Comparison of ENCODE assay signal across 29 cellular contexts in genomic region chr12:113116875-113117274, GRCh38. TPM values are rescaled to one million over a fixed set of nuclear protein-coding genes. Genes with fewer than 3 reads are reported as not detected.
DNase-seq lines count a peak whose midpoint lies in the region; ATAC-seq, FAIRE-seq and TF ChIP-seq lines count a peak whose summit lies in the region.
"Had no signal": no experiment of that assay in that cellular context is flagged by ENCODE, and none has a peak within 500 bp of the region (broad histone marks: within the 10 kb centered on the region; RNA-seq: fewer than 3 reads in every experiment).

No MANE protein-coding gene starts in this region.

- no peaks in the 10 kb centered on the region for H3K9me3 Mint-ChIP-seq in WTC11
- H3K9me3 Mint-ChIP-seq in activated CD4-positive, alpha-beta T cell treated with anti-CD3 and anti-CD28 coated beads for 36 hours (ENCODE audit: low read depth): no peaks in the 10 kb centered on the region
- H3K9me3 Mint-ChIP-seq: CD4-positive, alpha-beta T cell; memory B cell; T-helper 2 cell treated with Interferon-gamma antibody and Interleukin-4, amounts not matched to agents 5 μg/mL and 100 μg/mL, for 36 hours had no signal

- H3K27me3 ChIP-seq in HepG2 (ENCODE audit: control insufficient read depth in 1 of 2, insufficient read depth in 2 of 2, low read length in 2 of 2): peaks cover 0 to 12% of the 10 kb centered on the region in 2 experiments; a peak in 1 of 5 replicates
- no peaks in the 10 kb centered on the region for H3K27me3 ChIP-seq in right lobe of liver
- H3K27me3 ChIP-seq: upper lobe of left lung had no signal

- no peak overlapping the region for H3K4me3 ChIP-seq in HepG2 (replicated peaks in 1 of 3; ENCODE audit: insufficient read depth in 1 of 3, low read depth in 2 of 3, low read length in 3 of 3)
- H3K4me3 ChIP-seq in right lobe of liver: no peak overlapping the region
- H3K4me3 ChIP-seq: coronary artery, heart right ventricle, SK-N-MC, upper lobe of left lung had no signal

- no peaks in the 10 kb centered on the region for H3K79me2 ChIP-seq in HepG2 (ENCODE audit: insufficient read depth, low read length)

- no peaks in the 10 kb centered on the region for H3K36me3 Mint-ChIP-seq in WTC11
- no peaks in the 10 kb centered on the region for H3K36me3 Mint-ChIP-seq in activated CD4-positive, alpha-beta T cell treated with anti-CD3 and anti-CD28 coated beads for 36 hours (ENCODE audit: low read depth)
- H3K36me3 Mint-ChIP-seq: memory B cell had no signal

- DNase-seq in DMS 273 (lab: John Stamatoyannopoulos, UW; ENCODE audit: unreplicated experiment) (peak; percentile 12), DMS 273 treated with DMSO at 0.1 percent for 48 hours (lab: John Stamatoyannopoulos, UW) (no peak), HepG2 (ENCODE audit: low spot score) (no peak), right lobe of liver (no peak), WTC11 (ENCODE audit: low spot score) (no peak)
- DNase-seq in activated CD4-positive, alpha-beta T cell treated with anti-CD3 and anti-CD28 coated beads for 36 hours: no peak
- DNase-seq: activated CD8-positive, alpha-beta memory T cell treated with anti-CD3 and anti-CD28 coated beads, Interleukin-2, amount 50 U/mL, for 4 hours; activated naive CD4-positive, alpha-beta T cell treated with anti-CD3 and anti-CD28 coated beads, Interleukin-2, amount 50 U/mL, for 16 hours; CD4-positive, alpha-beta T cell; heart right ventricle; NCI-H1092; NCI-H226; NK-92 treated with Interleukin-12 subunit alpha and Interleukin-12 subunit beta, amount 100 ng/mL, for 24 hours; RPMI8226; upper lobe of left lung had no signal

- H3K27ac ChIP-seq in HepG2 (ENCODE audit: extremely low read length, insufficient read depth, low read length) (no peak overlapping the region), right lobe of liver (no peak overlapping the region)
- H3K27ac ChIP-seq: 22Rv1, coronary artery, foreskin keratinocyte, heart right ventricle, HL-60, SK-N-MC, upper lobe of left lung, VCaP had no signal

- no TSS peak for BruUV-seq in HepG2 (replicated peaks; lab: Mats Ljungman, UMichigan)

- intact Hi-C loops in HepG2 (cut with micrococcal nuclease; ENCODE audit: unreplicated experiment) (no loop called here), right lobe of liver (cut with DNase I) (no loop called here)
- intact Hi-C loops in activated CD4-positive, alpha-beta T cell treated with anti-CD3 and anti-CD28 coated beads for 36 hours (cut with DNase I, micrococcal nuclease): no loop called here

- no peak overlapping the region for H2AFZ ChIP-seq in HepG2 (ENCODE audit: low read length)

- no peak overlapping the region for H3K4me3 Mint-ChIP-seq in WTC11
- H3K4me3 Mint-ChIP-seq in activated CD4-positive, alpha-beta T cell treated with anti-CD3 and anti-CD28 coated beads for 36 hours: no peak overlapping the region
- H3K4me3 Mint-ChIP-seq: CD4-positive, alpha-beta T cell; memory B cell; T-helper 2 cell treated with Interferon-gamma antibody and Interleukin-4, amounts not matched to agents 5 μg/mL and 100 μg/mL, for 36 hours had no signal

- no peak overlapping the region for H3K27ac Mint-ChIP-seq in WTC11
- H3K27ac Mint-ChIP-seq in activated CD4-positive, alpha-beta T cell treated with anti-CD3 and anti-CD28 coated beads for 36 hours: no peak overlapping the region
- H3K27ac Mint-ChIP-seq: CD4-positive, alpha-beta T cell; memory B cell; T-helper 2 cell treated with Interferon-gamma antibody and Interleukin-4, amounts not matched to agents 5 μg/mL and 100 μg/mL, for 36 hours had no signal

- no peak for TF ChIP-seq RAD21 in HepG2 (CRISPR knock-in tag; IDR thresholded peaks at IDR 0.05)

- TF ChIP-seq EP300 in HepG2 (IDR thresholded peaks at IDR 0.05; ENCODE audit: low read depth in 2 of 2, low read length in 2 of 2) (no peak), HepG2 (CRISPR knock-in tag; IDR thresholded peaks at IDR 0.05; ENCODE audit: borderline replicate concordance) (no peak)

- WGBS in HepG2 (ENCODE audit: low lambda C conversion rate): 0% methylated on average over 2 of the region's 6 CpGs
- 17% methylated on average over 1 of the region's 6 CpGs for WGBS in right lobe of liver (ENCODE audit: insufficient coverage, low coverage, low lambda C conversion rate, missing lambda C conversion rate)

- TF ChIP-seq CTCF in HepG2 (CRISPR knock-in tag; IDR thresholded peaks at IDR 0.05) (no peak), right lobe of liver (IDR thresholded peaks at IDR 0.05) (no peak), WTC11 (IDR thresholded peaks at IDR 0.05) (no peak)

- no peaks in the 10 kb centered on the region for H3K36me3 ChIP-seq in HepG2 (replicated peaks in 1 of 2; ENCODE audit: control insufficient read depth in 1 of 2, insufficient read depth in 2 of 2, low read length in 2 of 2)
- no peaks in the 10 kb centered on the region for H3K36me3 ChIP-seq in right lobe of liver
- H3K36me3 ChIP-seq: heart right ventricle, upper lobe of left lung had no signal

- POLR2A ChIA-PET in HepG2 (lab: Yijun Ruan, JAX) (no interaction called here), WTC11 (lab: Charles Lee) (no interaction called here)
- POLR2A ChIA-PET in activated CD4-positive, alpha-beta T cell treated with anti-CD3 and anti-CD28 coated beads for 36 hours (lab: Charles Lee): interaction anchor here (0.6 kb wide), 1 partner anchor 13 kb away, joined by 3 read pairs; no protein-coding TSS in a partner anchor

- CTCF ChIA-PET in HepG2 (lab: Yijun Ruan, JAX; ENCODE audit: low intra/inter-chr PET ratio, low total read pairs) (no interaction called here), WTC11 (lab: Charles Lee) (interaction anchor here (1.0 kb wide), 2 partner anchors 13 to 19 kb away, joined by 3 read pairs; partner anchors contain the start of gene RASAL1)
- CTCF ChIA-PET in activated CD4-positive, alpha-beta T cell treated with anti-CD3 and anti-CD28 coated beads for 36 hours (lab: Charles Lee): interaction anchor here (1.2 kb wide), 1 partner anchor 57 kb away, joined by 3 read pairs; no protein-coding TSS in a partner anchor

- TF ChIP-seq POLR2A in HepG2 (IDR thresholded peaks at IDR 0.05; ENCODE audit: insufficient read depth in 1 of 2, low read depth in 2 of 2, low read length in 2 of 2): no peak
- no peak for TF ChIP-seq POLR2A in right lobe of liver (IDR thresholded peaks at IDR 0.05)

- ATAC-seq in HepG2 (no peak; the same call in 2 of the 3 replicates), right lobe of liver (no peak), WTC11 (peak; percentile 24; the same call in 1 of the 2 replicates), HG03378 (IDR thresholded peaks at IDR 0.05; ENCODE audit: unreplicated experiment) (no peak)
- no peak for ATAC-seq in activated CD4-positive, alpha-beta T cell treated with anti-CD3 and anti-CD28 coated beads for 36 hours
- no peak for ATAC-seq in activated CD4-positive, CD25-positive, alpha-beta regulatory T cell treated with anti-CD3 and anti-CD28 coated beads, Interleukin-2, amount 50 U/mL, for 24 hours

- H3K9ac ChIP-seq in HepG2 (ENCODE audit: insufficient read depth, low read depth, low read length): no peak overlapping the region

- H3K4me1 Mint-ChIP-seq in WTC11: peaks cover 6% of the 10 kb centered on the region
- no peaks in the 10 kb centered on the region for H3K4me1 Mint-ChIP-seq in activated CD4-positive, alpha-beta T cell treated with anti-CD3 and anti-CD28 coated beads for 36 hours

- in situ Hi-C loops in HepG2 (cut with HindIII; ENCODE audit: extremely low pct_ligation_motif_present, low pct_unique_long_range_greater_than_20kb): no loop called here

- no peak for FAIRE-seq in HepG2 (lab: Jason Lieb, UNC)
- FAIRE-seq: bronchial epithelial cell had no signal

- no peaks in the 10 kb centered on the region for H4K20me1 ChIP-seq in HepG2 (ENCODE audit: insufficient read depth, low read length)

- H3K4me1 ChIP-seq in HepG2 (ENCODE audit: insufficient read depth, low read length) (no peaks in the 10 kb centered on the region), right lobe of liver (no peaks in the 10 kb centered on the region)
- H3K4me1 ChIP-seq: foreskin keratinocyte, heart right ventricle, upper lobe of left lung had no signal

- H3K27me3 Mint-ChIP-seq in WTC11 (ENCODE audit: low read depth): no peaks in the 10 kb centered on the region; the same call in 1 of the 2 replicates
- H3K27me3 Mint-ChIP-seq in activated CD4-positive, alpha-beta T cell treated with anti-CD3 and anti-CD28 coated beads for 36 hours: no peaks in the 10 kb centered on the region
- H3K27me3 Mint-ChIP-seq: CD4-positive, alpha-beta T cell had no signal

- no peak overlapping the region for H3K4me2 ChIP-seq in HepG2 (ENCODE audit: low read depth, low read length)

- H3K9me3 ChIP-seq in HepG2 (ENCODE audit: low read length) (no peaks in the 10 kb centered on the region), right lobe of liver (no peaks in the 10 kb centered on the region)
- H3K9me3 ChIP-seq: heart right ventricle, upper lobe of left lung had no signal

RNA-seq across cellular contexts. Expression of gene RASAL1, which starts 18.7 kb away (rescaled TPM):
- total RNA-seq in HepG2 (2016; rRNA removed; fragmentation: Illumina TruSeq; extraction: Trizol) (not detected in 2 replicates), right lobe of liver (under 1 TPM in 4 of 6 experiments, not detected in 2; 0.10 to 0.24 (median 0.15) TPM), WTC11 (2021) (6.9 to 8.1 TPM (median 8.0 TPM) in 3 replicates)
- total RNA-seq in HepG2 (2016; cell fraction: cytosol; rRNA removed; fragmentation: Illumina TruSeq; extraction: Trizol; ENCODE audit: low read depth): 0.18 TPM in 1 of 2 replicates, not detected in the other
- total RNA-seq in HepG2 (2016; cell fraction: insoluble cytoplasmic fraction; rRNA removed; fragmentation: Illumina TruSeq; extraction: Trizol): not detected in 2 replicates
- not detected in 2 replicates for total RNA-seq in HepG2 (2016; cell fraction: membrane; rRNA removed; fragmentation: Illumina TruSeq; extraction: Trizol)
- not detected in 2 replicates for total RNA-seq in HepG2 (2016; cell fraction: nucleus; rRNA removed; fragmentation: Illumina TruSeq; extraction: Trizol)
- not detected in 2 replicates for polyA plus RNA-seq in HepG2 (2011; rRNA removed)
- polyA plus RNA-seq in HepG2 (2011; cell fraction: cytosol; rRNA removed): not detected in 2 replicates
- polyA plus RNA-seq in HepG2 (2011; cell fraction: nucleus; rRNA removed): 0.07 and 0.31 TPM in 2 replicates
- polyA plus RNA-seq in HepG2 (2012): not detected in 2 replicates
- polyA plus RNA-seq in HepG2 (2016; cell fraction: cytosol; fragmentation: Illumina TruSeq; extraction: Trizol; ENCODE audit: low read depth): 0.12 TPM in 1 of 2 replicates, not detected in the other
- not detected in 2 replicates for polyA plus RNA-seq in HepG2 (2016; cell fraction: insoluble cytoplasmic fraction; fragmentation: Illumina TruSeq; extraction: Trizol; ENCODE audit: low read depth)
- polyA plus RNA-seq in HepG2 (2016; cell fraction: membrane; fragmentation: Illumina TruSeq; extraction: Trizol; ENCODE audit: low read depth): not detected in 2 replicates
- 0.72 TPM in 1 of 2 replicates, not detected in the other for polyA plus RNA-seq in HepG2 (2016; cell fraction: nucleus; fragmentation: Illumina TruSeq; extraction: Trizol; ENCODE audit: insufficient read depth, low read depth)
- 0.30 TPM in 1 of 2 replicates, not detected in the other for polyA minus RNA-seq in HepG2 (2011; rRNA and poly(A)+ RNA removed; ENCODE audit: low replicate concordance)
- not detected in 2 replicates for polyA minus RNA-seq in HepG2 (2011; cell fraction: cytosol; rRNA and poly(A)+ RNA removed)
- polyA minus RNA-seq in HepG2 (2011; cell fraction: nucleus; rRNA and poly(A)+ RNA removed): not detected in 2 replicates
- total RNA-seq in activated CD4-positive, alpha-beta T cell treated with anti-CD3 and anti-CD28 coated beads for 36 hours: 10 to 100 TPM in 1 of 2 experiments, 1 to 10 TPM in 1; 9.0 to 10.6 TPM
- total RNA-seq: heart right ventricle, pulmonary artery endothelial cell, skeletal muscle tissue had no signal
- polyA plus RNA-seq: foreskin keratinocyte, heart right ventricle had no signal

RNA-seq across cellular contexts. Expression of gene CFAP73, which starts 32.6 kb away (rescaled TPM):
- not detected in 2 replicates for total RNA-seq in HepG2 (2016; rRNA removed; fragmentation: Illumina TruSeq; extraction: Trizol)
- total RNA-seq in HepG2 (2016; cell fraction: cytosol; rRNA removed; fragmentation: Illumina TruSeq; extraction: Trizol; ENCODE audit: low read depth): not detected in 2 replicates
- not detected in 2 replicates for total RNA-seq in HepG2 (2016; cell fraction: insoluble cytoplasmic fraction; rRNA removed; fragmentation: Illumina TruSeq; extraction: Trizol)
- total RNA-seq in HepG2 (2016; cell fraction: membrane; rRNA removed; fragmentation: Illumina TruSeq; extraction: Trizol): not detected in 2 replicates
- total RNA-seq in HepG2 (2016; cell fraction: nucleus; rRNA removed; fragmentation: Illumina TruSeq; extraction: Trizol): not detected in 2 replicates
- polyA plus RNA-seq in HepG2 (2011; rRNA removed): not detected in 2 replicates
- not detected in 2 replicates for polyA plus RNA-seq in HepG2 (2011; cell fraction: cytosol; rRNA removed)
- not detected in 2 replicates for polyA plus RNA-seq in HepG2 (2011; cell fraction: nucleus; rRNA removed)
- polyA plus RNA-seq in HepG2 (2012): not detected in 2 replicates
- polyA plus RNA-seq in HepG2 (2016; cell fraction: cytosol; fragmentation: Illumina TruSeq; extraction: Trizol; ENCODE audit: low read depth): not detected in 2 replicates
- not detected in 2 replicates for polyA plus RNA-seq in HepG2 (2016; cell fraction: insoluble cytoplasmic fraction; fragmentation: Illumina TruSeq; extraction: Trizol; ENCODE audit: low read depth)
- polyA plus RNA-seq in HepG2 (2016; cell fraction: membrane; fragmentation: Illumina TruSeq; extraction: Trizol; ENCODE audit: low read depth): not detected in 2 replicates
- not detected in 2 replicates for polyA plus RNA-seq in HepG2 (2016; cell fraction: nucleus; fragmentation: Illumina TruSeq; extraction: Trizol; ENCODE audit: insufficient read depth, low read depth)
- not detected in 2 replicates for polyA minus RNA-seq in HepG2 (2011; rRNA and poly(A)+ RNA removed; ENCODE audit: low replicate concordance)
- polyA minus RNA-seq in HepG2 (2011; cell fraction: cytosol; rRNA and poly(A)+ RNA removed): not detected in 2 replicates
- not detected in 2 replicates for polyA minus RNA-seq in HepG2 (2011; cell fraction: nucleus; rRNA and poly(A)+ RNA removed)
- under 1 TPM in 1 of 6 experiments, not detected in 5; 0.15 TPM for total RNA-seq in right lobe of liver
- total RNA-seq in WTC11 (2021): 0.30 to 0.94 TPM (median 0.37 TPM) in 3 replicates
- 1 to 10 TPM in 1 of 2 experiments, under 1 TPM in 1; 0.86 to 1.1 TPM for total RNA-seq in activated CD4-positive, alpha-beta T cell treated with anti-CD3 and anti-CD28 coated beads for 36 hours
- total RNA-seq: bronchial epithelial cell, foreskin keratinocyte, H4, heart right ventricle, pulmonary artery endothelial cell, skeletal muscle tissue had no signal
- polyA plus RNA-seq: foreskin keratinocyte had no signal
